ENCODE assay signal across 17 cellular contexts in genomic region chr17:69404398-69404797, GRCh38. TPM values are rescaled to one million over a fixed set of nuclear protein-coding genes. Genes with fewer than 3 reads are reported as not detected.
A peak's percentile ranks its signal among the peaks of the same experiment; 100 is the strongest.
DNase-seq lines count a peak whose midpoint lies in the region; ATAC-seq and TF ChIP-seq lines count a peak whose summit lies in the region.
"Had no signal": no experiment of that assay in that cellular context is flagged by ENCODE, and none has a peak within 500 bp of the region (broad histone marks: within the 10 kb centered on the region; RNA-seq: fewer than 3 reads in every experiment).

No MANE protein-coding gene starts in this region.

- peak overlapping the region; percentile 58 for H3K27ac Mint-ChIP-seq in osteocyte (ENCODE audit: unreplicated experiment)

- H3K27ac ChIP-seq in coronary artery, result no peak overlapping the region
- H3K27ac ChIP-seq: BLaER1 treated with 17β-estradiol and CSF1 and Interleukin-3, amounts not matched to agents 10 nM and 100 nM had no signal

- no peaks in the 10 kb centered on the region for H3K27me3 Mint-ChIP-seq in osteocyte (ENCODE audit: unreplicated experiment)

- H3K4me3 Mint-ChIP-seq in osteocyte (ENCODE audit: unreplicated experiment), result no peak overlapping the region

- no peak for ATAC-seq in GM19035 (IDR thresholded peaks at IDR 0.05; ENCODE audit: unreplicated experiment)
- ATAC-seq in HG03520 (IDR thresholded peaks at IDR 0.05; ENCODE audit: unreplicated experiment), result no peak
- ATAC-seq: GM12878, HCT116, Panc1 had no signal

- TF ChIP-seq CTCF in osteocyte (IDR thresholded peaks at IDR 0.05), result no peak
- no peak for TF ChIP-seq CTCF in coronary artery (IDR thresholded peaks at IDR 0.05)

- H3K4me3 ChIP-seq in coronary artery, result no peak overlapping the region
- H3K4me3 ChIP-seq: BLaER1 treated with 17β-estradiol and CSF1 and Interleukin-3, amounts not matched to agents 10 nM and 100 nM; GM12878 had no signal

- H3K36me3 Mint-ChIP-seq in osteocyte (ENCODE audit: unreplicated experiment), result no peaks in the 10 kb centered on the region

- H3K9me3 Mint-ChIP-seq in osteocyte (ENCODE audit: unreplicated experiment), result peaks cover 8% of the 10 kb centered on the region

- peaks cover 20% of the 10 kb centered on the region for H3K4me1 Mint-ChIP-seq in osteocyte (ENCODE audit: unreplicated experiment)

- DNase-seq in EH (ENCODE audit: low read depth), result peak; percentile 53
- peak; percentile 15 for DNase-seq in HS-27A (ENCODE audit: low read depth)
- peak; percentile 42 for DNase-seq in RPMI7951 (ENCODE audit: low read depth)
- no peak for DNase-seq in osteocyte (ENCODE audit: extremely low spot score, unreplicated experiment)
- no peak for DNase-seq in SW480 (ENCODE audit: low spot score)
- DNase-seq in coronary artery (ENCODE audit: low spot score), result no peak
- DNase-seq: Kasumi-1, NCI-H345, NCI-H69, Right ventricle myocardium superior, SK-N-SH had no signal

RNA-seq across cellular contexts. Expression of gene MAP2K6, which starts 10.1 kb away (rescaled TPM):
- total RNA-seq in RPMI7951 (2014; rRNA removed; shearing (Covaris generic)), result 4.5 and 4.7 TPM in 2 replicates
- total RNA-seq in osteocyte, result 2.8 TPM in 2 replicates

Comparison
In these comparisons a context has a peak if more than half of its experiments do, and no peak if none do; other contexts are left out.
1. DNase-seq: peak in EH (single experiment), HS-27A (single experiment) and RPMI7951 (single experiment); none in osteocyte (single experiment), SW480 (single experiment) and coronary artery (single experiment).